ENCODE assay signal across 1 cellular context in the genomic region with DNA sequence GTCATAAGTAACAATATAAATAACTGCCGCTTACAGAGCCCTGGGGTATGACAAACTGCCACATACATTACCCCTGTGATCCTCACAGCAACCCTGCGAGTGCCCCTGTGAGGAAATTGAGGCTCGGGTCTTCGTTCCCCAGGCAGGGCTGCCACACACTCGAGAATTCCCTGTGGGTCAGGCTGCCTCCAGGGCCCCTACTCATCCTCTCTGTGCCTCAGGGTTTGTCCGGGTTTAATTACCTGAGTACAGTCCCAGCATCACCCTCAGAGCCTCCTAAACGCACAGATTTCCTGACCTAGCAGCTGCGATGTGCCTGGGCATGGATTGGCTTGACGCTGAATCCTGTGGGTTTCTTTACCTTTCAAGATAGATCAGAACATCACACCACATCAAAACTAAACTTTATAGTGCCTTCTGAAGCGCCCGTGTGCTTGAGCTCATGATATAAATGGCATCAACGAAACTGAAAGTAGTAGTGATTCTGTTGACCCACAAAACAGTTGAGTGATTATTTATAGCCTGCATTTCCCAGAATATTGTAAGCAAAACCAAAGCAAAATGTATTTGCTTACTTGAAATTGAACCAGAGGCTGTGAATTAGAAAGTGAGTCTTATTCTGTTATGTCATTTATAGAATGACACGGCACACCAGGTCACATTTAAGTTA.
TF ChIP-seq lines count a peak whose summit lies in the region.

No MANE protein-coding gene starts in this region.

TF ChIP-seq in IMR-90, 13 proteins besides CTCF, POLR2A, EP300 and RAD21 (continued from another document):
- TF ChIP-seq, protein P1, sequence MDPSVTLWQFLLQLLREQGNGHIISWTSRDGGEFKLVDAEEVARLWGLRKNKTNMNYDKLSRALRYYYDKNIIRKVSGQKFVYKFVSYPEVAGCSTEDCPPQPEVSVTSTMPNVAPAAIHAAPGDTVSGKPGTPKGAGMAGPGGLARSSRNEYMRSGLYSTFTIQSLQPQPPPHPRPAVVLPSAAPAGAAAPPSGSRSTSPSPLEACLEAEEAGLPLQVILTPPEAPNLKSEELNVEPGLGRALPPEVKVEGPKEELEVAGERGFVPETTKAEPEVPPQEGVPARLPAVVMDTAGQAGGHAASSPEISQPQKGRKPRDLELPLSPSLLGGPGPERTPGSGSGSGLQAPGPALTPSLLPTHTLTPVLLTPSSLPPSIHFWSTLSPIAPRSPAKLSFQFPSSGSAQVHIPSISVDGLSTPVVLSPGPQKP (IDR thresholded peaks at IDR 0.05; ENCODE audit: borderline replicate concordance, low read depth, low read length), result no peak
- no peak for TF ChIP-seq MAZ (IDR thresholded peaks at IDR 0.05; ENCODE audit: borderline replicate concordance, low read depth, low read length)
